16 cellular contexts compared by ENCODE assay signal in the genomic region with DNA sequence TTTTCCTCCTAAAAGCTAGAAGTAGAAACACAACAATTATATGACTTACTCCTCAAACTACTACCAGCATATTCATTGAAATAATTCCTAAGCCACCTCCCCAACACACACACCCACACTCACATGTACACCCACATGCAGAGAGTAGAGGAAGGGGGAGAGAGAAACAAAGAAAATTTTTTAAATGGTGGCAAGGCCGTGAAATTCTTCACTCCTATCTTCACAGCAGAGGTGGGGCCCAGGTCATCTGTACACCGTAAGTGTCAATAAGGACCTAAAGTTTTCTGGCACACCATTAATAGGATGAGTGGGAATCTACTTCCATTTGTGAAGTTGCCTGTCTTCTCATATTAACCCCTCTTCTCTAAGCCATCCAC.
DNase-seq lines count a peak whose midpoint lies in the region; ATAC-seq and TF ChIP-seq lines count a peak whose summit lies in the region.
"Had no signal": no experiment of that assay in that cellular context is flagged by ENCODE, and none has a peak within 500 bp of the region (broad histone marks: within the 10 kb centered on the region; RNA-seq: fewer than 3 reads in every experiment).

No MANE protein-coding gene starts in this region.

- TF ChIP-seq POLR2A in stomach (IDR thresholded peaks at IDR 0.05) (no peak), testis (IDR thresholded peaks at IDR 0.05) (no peak)

- no peak for TF ChIP-seq EP300 in stomach (IDR thresholded peaks at IDR 0.05)

- H3K4me3 Mint-ChIP-seq in nephron = no peak overlapping the region
- H3K4me3 Mint-ChIP-seq: CD14-positive monocyte; CD8-positive, alpha-beta T cell; H9 had no signal

- H3K4me1 Mint-ChIP-seq in nephron = peaks cover 39% of the 10 kb centered on the region

- H3K4me1 ChIP-seq in HEK293 (ENCODE audit: control insufficient read depth, insufficient read depth, low read length) = no peaks in the 10 kb centered on the region
- H3K4me1 ChIP-seq in stomach = peaks cover under 1 to 8% (median 5%) of the 10 kb centered on the region in 4 donors
- H3K4me1 ChIP-seq in testis = peaks cover 6% of the 10 kb centered on the region

- H3K27me3 ChIP-seq in stomach (no peaks in the 10 kb centered on the region), testis (no peaks in the 10 kb centered on the region)

- peaks cover 11% of the 10 kb centered on the region for H3K27me3 Mint-ChIP-seq in nephron (ENCODE audit: low read depth)

- ATAC-seq in GM18868 (IDR thresholded peaks at IDR 0.05; ENCODE audit: unreplicated experiment) = no peak
- ATAC-seq: CD8-positive, alpha-beta T cell; GM12878 had no signal

- DNase-seq in NCI-H526 treated with DMSO at 0.1 percent for 48 hours (lab: John Stamatoyannopoulos, UW) (peak; percentile 34), NCI-H526 (lab: John Stamatoyannopoulos, UW) (no peak), stomach (no peak), testis (no peak), NCI-H446 (lab: John Stamatoyannopoulos, UW) (no peak)
- DNase-seq: CD8-positive, alpha-beta T cell; COR-L47; DMS53; GOT3; H9 had no signal

- no peaks in the 10 kb centered on the region for H3K36me3 ChIP-seq in HEK293 (ENCODE audit: control insufficient read depth in 2 of 2, insufficient read depth in 1 of 2, low read length in 2 of 2)
- no peaks in the 10 kb centered on the region for H3K36me3 ChIP-seq in stomach
- no peaks in the 10 kb centered on the region for H3K36me3 ChIP-seq in testis (ENCODE audit: low read depth, missing control alignments)

- TF ChIP-seq CTCF in HEK293 (tag by site-specific recombination; IDR thresholded peaks at IDR 0.05) (no peak), nephron (IDR thresholded peaks at IDR 0.05; ENCODE audit: unreplicated experiment in 3 of 3) (no peak), stomach (IDR thresholded peaks at IDR 0.05) (no peak), testis (IDR thresholded peaks at IDR 0.05) (no peak)

- H3K27ac Mint-ChIP-seq in nephron = peak overlapping the region in 2 of 3 experiments; percentile 2 to 30
- H3K27ac Mint-ChIP-seq: CD14-positive monocyte; CD8-positive, alpha-beta T cell had no signal

- H3K9me3 ChIP-seq in HEK293 (ENCODE audit: control insufficient read depth, insufficient read depth, low read depth, low read length) (no peaks in the 10 kb centered on the region), stomach (no peaks in the 10 kb centered on the region), testis (no peaks in the 10 kb centered on the region)

- POLR2A ChIA-PET in HEK293 (lab: Yijun Ruan, JAX) = no interaction called here

- no peak overlapping the region for H3K27ac ChIP-seq in HEK293 (ENCODE audit: extremely low read depth, low read depth, low read length)
- H3K27ac ChIP-seq in stomach = peak overlapping the region in 3 of 5 donors; percentile 40 to 76 (median 56)
- H3K27ac ChIP-seq in testis = no peak overlapping the region
- H3K27ac ChIP-seq: 22Rv1 had no signal

- no peaks in the 10 kb centered on the region for H3K9me3 Mint-ChIP-seq in nephron
- H3K9me3 Mint-ChIP-seq: CD8-positive, alpha-beta T cell had no signal

- no peaks in the 10 kb centered on the region for H3K36me3 Mint-ChIP-seq in nephron (ENCODE audit: low read depth)
- H3K36me3 Mint-ChIP-seq: CD14-positive monocyte; CD8-positive, alpha-beta T cell had no signal

- 31 to 61% (median 39%) methylated on average over 2 of the region's 2 CpGs for WGBS in stomach, 5 donors
- WGBS in testis, 2 donors = 40 to 82% methylated on average over 2 of the region's 2 CpGs

- CTCF ChIA-PET in HEK293 (lab: Yijun Ruan, JAX) = no interaction called here

- no peak overlapping the region for H3K4me3 ChIP-seq in HEK293 (ENCODE audit: low read depth, low read length)
- H3K4me3 ChIP-seq in stomach = no peak overlapping the region
- no peak overlapping the region for H3K4me3 ChIP-seq in testis
- H3K4me3 ChIP-seq: GM12878 had no signal

- intact Hi-C loops in stomach (cut with DNase I; ENCODE audit: low total_unique reads) (no loop called here), testis (cut with DNase I; ENCODE audit: low total_unique reads) (no loop called here)

TF ChIP-seq in HEK293, 187 proteins besides CTCF, POLR2A, EP300 and RAD21:
- no peak for TF ChIP-seq ZNF184 (tag by site-specific recombination; IDR thresholded peaks at IDR 0.05)
- peak; percentile 29 for TF ChIP-seq ZFHX2 (tag by site-specific recombination; conservative IDR thresholded peaks at IDR 0.05)

Comparison
In these comparisons a context has a peak if more than half of its experiments do, and no peak if none do; other contexts are left out.
1. H3K27ac ChIP-seq: peak in stomach (3 of 5); none in HEK293 (single experiment) and testis (0 of 2).